In the genomic region with DNA sequence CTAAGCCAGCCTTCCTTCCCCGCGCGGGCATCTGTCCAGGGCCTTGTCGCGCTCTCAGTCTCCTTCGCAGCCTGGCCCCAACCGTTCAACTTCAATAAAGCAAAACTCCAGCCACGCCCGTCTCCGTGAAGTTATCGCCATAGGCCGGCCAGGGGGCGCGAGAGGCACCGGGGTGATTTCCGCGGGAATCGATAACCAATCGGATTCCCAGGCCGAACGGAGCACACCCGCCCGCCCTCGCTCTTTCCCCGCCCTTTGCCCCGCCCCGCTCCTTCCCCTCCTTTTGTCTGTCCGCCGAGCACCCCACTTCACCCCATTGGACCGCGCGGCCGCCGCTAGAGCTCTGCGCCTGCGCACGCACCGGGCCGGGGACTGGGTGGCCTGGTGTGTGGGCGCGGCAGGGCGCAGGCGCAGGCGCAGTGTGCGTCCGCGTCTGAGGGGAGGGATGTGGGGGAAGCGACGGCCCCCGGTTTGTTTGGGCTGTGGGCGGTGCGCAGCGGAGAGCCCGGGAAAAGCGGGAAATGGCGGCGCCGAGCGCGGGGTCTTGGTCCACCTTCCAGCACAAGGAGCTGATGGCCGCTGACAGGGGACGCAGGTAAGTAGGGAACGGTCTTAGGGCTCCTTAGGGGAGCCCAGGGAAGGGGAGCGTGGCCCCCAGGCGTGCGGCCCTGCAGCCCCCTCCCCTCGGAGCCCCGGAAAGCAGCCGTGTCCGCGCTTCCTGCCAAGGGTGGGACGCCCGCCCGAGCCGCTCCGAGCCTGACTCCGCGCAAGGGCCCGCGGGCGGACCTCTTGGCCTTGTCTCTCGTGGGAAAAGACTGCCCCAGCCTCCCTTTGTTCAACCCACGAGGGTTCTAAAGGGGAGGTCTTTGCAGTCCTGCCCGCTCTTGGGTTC, we compare ENCODE assay signal across 8 cellular contexts. TPM values are rescaled to one million over a fixed set of nuclear protein-coding genes. Genes with fewer than 3 reads are reported as not detected.
DNase-seq lines count a peak whose midpoint lies in the region; ATAC-seq, FAIRE-seq and TF ChIP-seq lines count a peak whose summit lies in the region.

A gene (plus strand): TSS at position 417 of the 892 bp plus-strand sequence. CDS start 105 bp downstream, at position 522.

- H3K23ac ChIP-seq in H1 (ENCODE audit: insufficient read length) = no peak within 1 kb of the TSS
- H3K23ac ChIP-seq in mesendoderm (ENCODE audit: low read length) = peak within 1 kb of the TSS; percentile 48

- TF ChIP-seq POLR2A in H1 (IDR thresholded peaks at IDR 0.05; ENCODE audit: control extremely low read depth in 1 of 2, low read depth in 2 of 2, low read length in 2 of 2) = peak; percentile 88 to 91

- peaks cover 8% of the 10 kb centered on the region for H3K23me2 ChIP-seq in H1 (ENCODE audit: low read depth, low read length)

- DNase-seq in Caki2 (ENCODE audit: low read depth) (peak; percentile 97), HUDEP-2 (lab: John Stamatoyannopoulos, UW; ENCODE audit: unreplicated experiment in 76 of 76) (peak in 75 of 76 experiments; percentile 51 to 99 (median 96)), NOMO-1 treated with dmso at 0.1 percent for 144 hours (lab: John Stamatoyannopoulos, UW; ENCODE audit: unreplicated experiment) (peak; percentile 84), H1 (ENCODE audit: low read depth in 1 of 2, low spot score in 2 of 2) (peak; percentile 94 to 98), mesendoderm (peak; percentile 98)
- peak; percentile 92 to 98 (median 96) for DNase-seq in activated CD8-positive, alpha-beta memory T cell treated with anti-CD3 and anti-CD28 coated beads for 48 hours (ENCODE audit: low read depth in 2 of 3, low spot score in 2 of 3)
- peak; percentile 99 for DNase-seq in stimulated activated CD8-positive, alpha-beta memory T cell treated with anti-CD3 and anti-CD28 coated beads, Interleukin-12 subunit alpha, Interleukin-12 subunit beta, amount 100 ng/mL, for 4 hours (ENCODE audit: low read depth)

- no peak within 1 kb of the TSS for H3K14ac ChIP-seq in H1 (ENCODE audit: insufficient read length)

- H2BK15ac ChIP-seq in H1 (ENCODE audit: low read length) = 0 out of 2 replicates have a peak within 1 kb of the TSS, but pooled peaks have one; percentile 84
- H2BK15ac ChIP-seq in mesendoderm (replicated peaks; ENCODE audit: low read depth) = no peak within 1 kb of the TSS

- WGBS in H1 (ENCODE audit: extremely low coverage in 1 of 2, insufficient coverage in 1 of 2, insufficient read length in 1 of 2, insufficient replicate concordance in 2 of 2, low coverage in 1 of 2, low lambda C conversion rate in 2 of 2, missing lambda C conversion rate in 1 of 2), 2 experiments = 3% methylated on average over 49 of the region's 84 CpGs; no CpG with 5 or more reads in 1 of the 2 experiments
- no CpG with 5 or more reads among the region's 84 CpGs for WGBS in mesendoderm (ENCODE audit: extremely low coverage, insufficient coverage, low lambda C conversion rate)

- peaks cover 0 to 36% of the 10 kb centered on the region in 2 experiments; a peak in 3 of 4 replicates for H3K79me2 ChIP-seq in H1 (ENCODE audit: control insufficient read depth in 1 of 2, insufficient read depth in 2 of 2, low read length in 2 of 2)
- H3K79me2 ChIP-seq in mesendoderm (ENCODE audit: control insufficient read depth, insufficient read depth, low read length) = peaks cover 25% of the 10 kb centered on the region

- CTCF ChIA-PET in H1 (lab: Charles Lee; ENCODE audit: partially characterized antibody) = interaction anchor here (0.6 to 3.6 kb wide), 8 partner anchors 9 to 104 kb away, joined by 3 to 22 read pairs (median 4); no protein-coding TSS in a partner anchor

- 0 out of 2 replicates have a peak within 1 kb of the TSS, but pooled peaks have one; percentile 17 for H2AK5ac ChIP-seq in H1 (ENCODE audit: low read depth, low read length)
- peak within 1 kb of the TSS; percentile 9 for H2AK5ac ChIP-seq in mesendoderm (ENCODE audit: low read length)

- H4K5ac ChIP-seq in H1 (ENCODE audit: insufficient read length, low read depth, low read length) = peak within 1 kb of the TSS; percentile 66
- H4K5ac ChIP-seq in mesendoderm (ENCODE audit: low read length) = peak within 1 kb of the TSS; percentile 27

- H3K4me1 ChIP-seq in H1 (replicated peaks in 1 of 4; ENCODE audit: control insufficient read depth in 3 of 4, insufficient read depth in 4 of 4, low read length in 3 of 4) (peaks cover 9 to 14% (median 10%) of the 10 kb centered on the region in 4 experiments), mesendoderm (ENCODE audit: control insufficient read depth, low read depth, low read length) (peaks cover 14% of the 10 kb centered on the region)

- peak within 1 kb of the TSS; percentile 75 for H3K4ac ChIP-seq in H1 (replicated peaks; ENCODE audit: insufficient read length, low read depth, low read length)
- H3K4ac ChIP-seq in mesendoderm (ENCODE audit: low read depth, low read length) = peak within 1 kb of the TSS; percentile 60

- peak within 1 kb of the TSS; percentile 84 to 97 for H3K4me2 ChIP-seq in H1 (ENCODE audit: insufficient read depth in 1 of 2, low read depth in 2 of 2, low read length in 2 of 2)
- peak within 1 kb of the TSS; percentile 44 for H3K4me2 ChIP-seq in mesendoderm (ENCODE audit: low read length)

- H3K56ac ChIP-seq in H1 (replicated peaks; ENCODE audit: insufficient read length, low read depth, low read length) (peak within 1 kb of the TSS; percentile 75), mesendoderm (ENCODE audit: low read length) (peak within 1 kb of the TSS; percentile 99)

- no peak within 1 kb of the TSS for H2AFZ ChIP-seq in H1 (ENCODE audit: low read length)

- TF ChIP-seq EP300 in H1 (IDR thresholded peaks at IDR 0.05; ENCODE audit: borderline replicate concordance in 1 of 2, low read depth in 2 of 2, low read length in 2 of 2) = no peak

- peak within 1 kb of the TSS; percentile 71 for H2BK5ac ChIP-seq in H1 (ENCODE audit: low read depth, low read length)
- H2BK5ac ChIP-seq in mesendoderm (ENCODE audit: low read length) = no peak within 1 kb of the TSS

- H3K4me3 ChIP-seq in H1 (ENCODE audit: extremely low read depth in 1 of 4, insufficient read depth in 2 of 4, low read depth in 3 of 4, low read length in 4 of 4) = peak within 1 kb of the TSS; percentile 81 to 96 (median 90)
- H3K4me3 ChIP-seq in mesendoderm (ENCODE audit: low read length) = peak within 1 kb of the TSS; percentile 88

- H4K91ac ChIP-seq in H1 (replicated peaks; ENCODE audit: insufficient read length, low read length) = peak within 1 kb of the TSS; percentile 59

- 0 out of 2 replicates have a peak within 1 kb of the TSS, but pooled peaks have one; percentile 13 for H2BK12ac ChIP-seq in H1 (ENCODE audit: low read depth, low read length)

- H2BK120ac ChIP-seq in H1 (replicated peaks; ENCODE audit: low read depth, low read length) (peak within 1 kb of the TSS; percentile 29), mesendoderm (ENCODE audit: low read depth, low read length) (no peak within 1 kb of the TSS)

- TF ChIP-seq RAD21 in H1 (IDR thresholded peaks at IDR 0.05 in 1 of 2, conservative IDR thresholded peaks at IDR 0.05 in 1 of 2; ENCODE audit: low read depth in 2 of 2, low read length in 2 of 2) = no peak

- FAIRE-seq in H1 (lab: Jason Lieb, UNC) = no peak

- H3K9me3 ChIP-seq in H1 (ENCODE audit: insufficient read depth in 2 of 2, low read depth in 1 of 2, low read length in 1 of 2) = peaks cover 6 to 13% of the 10 kb centered on the region in 2 experiments

- H3K79me1 ChIP-seq in H1 (ENCODE audit: low read depth, low read length) (peaks cover 3% of the 10 kb centered on the region), mesendoderm (ENCODE audit: low read length) (peaks cover 15% of the 10 kb centered on the region)

- H3K9ac ChIP-seq in H1 (replicated peaks in 1 of 4; ENCODE audit: extremely low read depth in 1 of 4, low read depth in 3 of 4, low read length in 3 of 4) (peak within 1 kb of the TSS; percentile 83 to 98 (median 96)), mesendoderm (ENCODE audit: low read length) (peak within 1 kb of the TSS; percentile 95)

- H3K36me3 ChIP-seq in H1 (ENCODE audit: control insufficient read depth in 2 of 4, insufficient read depth in 4 of 4, low read length in 3 of 4) (peaks cover 9 to 24% (median 16%) of the 10 kb centered on the region in 4 experiments), mesendoderm (ENCODE audit: control insufficient read depth, insufficient read depth, low read length) (peaks cover 10% of the 10 kb centered on the region)

- H3K18ac ChIP-seq in H1 (ENCODE audit: extremely low read depth, low read length) (peak within 1 kb of the TSS; percentile 90), mesendoderm (ENCODE audit: low read length) (peak within 1 kb of the TSS; percentile 33)

- H4K8ac ChIP-seq in H1 (ENCODE audit: extremely low read depth, insufficient read depth, low read length) (peak within 1 kb of the TSS; percentile 99), mesendoderm (ENCODE audit: low read depth, low read length) (no peak within 1 kb of the TSS)

- in situ Hi-C loops in Caki2 (cut with HindIII; ENCODE audit: low pct_unique_long_range_greater_than_20kb, low sequenced_read_pairs) = no loop called here

- peak in 2 of 3 experiments; percentile 17 to 21; a peak in 3 of 4 replicates for TF ChIP-seq CTCF in H1 (IDR thresholded peaks at IDR 0.05; ENCODE audit: control extremely low read depth in 1 of 3, insufficient read depth in 1 of 3, low read depth in 1 of 3, low read length in 3 of 3)

- peaks cover 0 to 2% of the 10 kb centered on the region in 2 experiments for H4K20me1 ChIP-seq in H1 (replicated peaks in 1 of 2; ENCODE audit: control insufficient read depth in 1 of 2, insufficient read depth in 2 of 2, low read length in 2 of 2)

- POLR2A ChIA-PET in H1 (lab: Charles Lee; ENCODE audit: partially characterized antibody) = interaction anchor here (0.6 to 2.5 kb wide), 14 partner anchors 8 to 119 kb away, joined by 3 to 6 read pairs (median 3); a partner anchor contains a TSS

- H3K27me3 ChIP-seq in H1 (replicated peaks in 1 of 4; ENCODE audit: control insufficient read depth in 3 of 4, extremely low read depth in 1 of 4, insufficient read depth in 3 of 4, low read length in 3 of 4) = peaks cover 10 to 21% (median 20%) of the 10 kb centered on the region in 4 experiments
- H3K27me3 ChIP-seq in mesendoderm (ENCODE audit: insufficient read depth, low read length, poor library complexity) = no peaks in the 10 kb centered on the region

- H2BK20ac ChIP-seq in H1 (ENCODE audit: low read length) = 0 out of 2 replicates have a peak within 1 kb of the TSS, but pooled peaks have one; percentile 75

- ATAC-seq in GM21390 (IDR thresholded peaks at IDR 0.05; ENCODE audit: unreplicated experiment) = peak; percentile 88

- H3K27ac ChIP-seq in H1 (ENCODE audit: low read depth, low read length) (peak within 1 kb of the TSS; percentile 89), mesendoderm (ENCODE audit: low read depth, low read length) (no peak within 1 kb of the TSS)

RNA-seq across cellular contexts. Expression of the gene that starts here (rescaled TPM):
- 5.6 and 11.9 TPM in 2 replicates for total RNA-seq in Caki2 (2014; rRNA removed; shearing (Covaris generic); ENCODE audit: low replicate concordance)
- total RNA-seq in H1 (2021; fragmentation: NEBNext Ultra II Directional; extraction: Animal tissue kit (Norgen Biotek cat#: 25700)) = 32.8 and 35.3 TPM in 2 replicates
- 18.3 and 23.7 TPM in 2 replicates for polyA plus RNA-seq in H1 (2011; rRNA removed)
- 18.3 TPM for polyA plus RNA-seq in H1 (2011; cell fraction: cytosol; rRNA removed)
- polyA plus RNA-seq in H1 (2011; cell fraction: nucleus; rRNA removed) = 34.3 TPM
- 18.4 to 21.4 TPM (median 19.0 TPM) in 4 replicates for polyA plus RNA-seq in H1 (2012, experiment 1 of 2)
- 7.8 TPM for polyA plus RNA-seq in H1 (2012, experiment 2 of 2)
- 17.7 TPM for polyA plus RNA-seq in H1 (2013, experiment 1 of 2)
- 17.0 TPM for polyA plus RNA-seq in H1 (2013, experiment 2 of 2)
- polyA minus RNA-seq in H1 (2011; rRNA and poly(A)+ RNA removed) = 53.5 and 68.2 TPM in 2 replicates
- 18.6 TPM for polyA minus RNA-seq in H1 (2011; cell fraction: cytosol; rRNA and poly(A)+ RNA removed)
- polyA minus RNA-seq in H1 (2011; cell fraction: nucleus; rRNA and poly(A)+ RNA removed) = 36.3 TPM
- polyA plus RNA-seq in mesendoderm (2013, experiment 1 of 2) = 20.6 TPM
- polyA plus RNA-seq in mesendoderm (2013, experiment 2 of 2) = 19.0 TPM
